Comparison of ENCODE assay signal across 23 cellular contexts in genomic region chr6:114063956-114064355, GRCh38.
"Had no signal": no experiment of that assay in that cellular context is flagged by ENCODE, and none has a peak within 500 bp of the region (broad histone marks: within the 10 kb centered on the region; RNA-seq: fewer than 3 reads in every experiment).

No MANE protein-coding gene starts in this region.

- H3K27ac ChIP-seq: ascending aorta, gastrocnemius medialis, heart right ventricle, left ventricle myocardium inferior, psoas muscle, vagina, VCaP had no signal

- H3K27me3 ChIP-seq: ascending aorta, gastrocnemius medialis, heart right ventricle, vagina had no signal

- H3K4me3 ChIP-seq: ascending aorta, gastrocnemius medialis, heart right ventricle, left ventricle myocardium inferior, psoas muscle, vagina had no signal

- DNase-seq: activated CD4-positive, alpha-beta T cell treated with anti-CD3 and anti-CD28 coated beads for 1 hour; activated CD8-positive, alpha-beta memory T cell treated with anti-CD3 and anti-CD28 coated beads for 24 hours; activated CD8-positive, alpha-beta memory T cell treated with anti-CD3 and anti-CD28 coated beads, Interleukin-2, amount 50 U/mL, for 48 hours; activated effector memory CD4-positive, alpha-beta T cell treated with Interleukin-2 at 50 U/mL for 16 hours; activated naive CD4-positive, alpha-beta T cell treated with anti-CD3 and anti-CD28 coated beads, Interleukin-2, amount 10 ng/mL, durations not matched to agents 7 days and 5 days; activated naive CD8-positive, alpha-beta T cell treated with anti-CD3 and anti-CD28 coated beads, Interleukin-2, amount 50 U/mL, for 24 hours; activated T-cell treated with anti-CD3 and anti-CD28 coated beads, Interleukin-2, amount 50 U/mL, for 48 hours; endodermal cell; gastrocnemius medialis; heart right ventricle; kidney glomerular epithelial cell; left ventricle myocardium inferior; naive B cell; psoas muscle; right cardiac atrium; small intestine; stimulated activated CD4-positive, alpha-beta T cell treated with anti-CD3 and anti-CD28 coated beads, Interleukin-15, amount 100 ng/mL, for 24 hours; stimulated activated CD4-positive, alpha-beta T cell treated with anti-CD3 and anti-CD28 coated beads, Interleukin-4, amount 100 ng/mL, for 1 hour; stimulated activated naive CD8-positive, alpha-beta T cell treated with anti-CD3 and anti-CD28 coated beads, Interleukin-15, amount 100 ng/mL, for 72 hours; trophoblast cell had no signal

- H3K4me1 ChIP-seq: ascending aorta, heart right ventricle, left ventricle myocardium inferior, psoas muscle, vagina had no signal

- H3K36me3 ChIP-seq: ascending aorta, gastrocnemius medialis, heart right ventricle, left ventricle myocardium inferior, vagina had no signal
